In genomic region chr10:21989453-21990154, GRCh38 we compare ENCODE assay signal across 8 cellular contexts. TPM values are rescaled to one million over a fixed set of nuclear protein-coding genes. Genes with fewer than 3 reads are reported as not detected.
A peak's percentile ranks its signal among the peaks of the same experiment; 100 is the strongest.
DNase-seq lines count a peak whose midpoint lies in the region; ATAC-seq and TF ChIP-seq lines count a peak whose summit lies in the region.

No MANE protein-coding gene starts in this region.

- no peak overlapping the region for H3K4me3 Mint-ChIP-seq in activated CD4-positive, alpha-beta T cell treated with anti-CD3 and anti-CD28 coated beads, Interleukin-2, amount 10 ng/mL, durations not matched to agents 7 days and 5 days

- DNase-seq in COLO829 (ENCODE audit: low spot score) (peak; percentile 5), NCI-H2196 treated with DMSO at 0.1 percent for 48 hours (lab: John Stamatoyannopoulos, UW; ENCODE audit: unreplicated experiment) (peak; percentile 57), fibroblast of the conjunctiva (ENCODE audit: low read depth) (peak; percentile 60), omental fat pad (ENCODE audit: low spot score) (no peak), HPDE6-E6E7 (ENCODE audit: extremely low spot score) (no peak)
- DNase-seq in activated CD4-positive, alpha-beta T cell treated with anti-CD3 and anti-CD28 coated beads, Interleukin-2, amount 10 ng/mL, durations not matched to agents 7 days and 5 days: peak; percentile 46

- ATAC-seq in GM18907 (IDR thresholded peaks at IDR 0.05; ENCODE audit: unreplicated experiment): peak; percentile 93
- peak; percentile 92 for ATAC-seq in HG03095 (IDR thresholded peaks at IDR 0.05; ENCODE audit: unreplicated experiment)
- ATAC-seq in omental fat pad (ENCODE audit: low FRiP score): peak; percentile 62

- TF ChIP-seq CTCF in omental fat pad (IDR thresholded peaks at IDR 0.05): no peak

- H3K27ac Mint-ChIP-seq in activated CD4-positive, alpha-beta T cell treated with anti-CD3 and anti-CD28 coated beads, Interleukin-2, amount 10 ng/mL, durations not matched to agents 7 days and 5 days: no peak overlapping the region

- peaks cover 3% of the 10 kb centered on the region for H3K36me3 Mint-ChIP-seq in activated CD4-positive, alpha-beta T cell treated with anti-CD3 and anti-CD28 coated beads, Interleukin-2, amount 10 ng/mL, durations not matched to agents 7 days and 5 days (ENCODE audit: low read depth)

- H3K4me1 Mint-ChIP-seq in activated CD4-positive, alpha-beta T cell treated with anti-CD3 and anti-CD28 coated beads, Interleukin-2, amount 10 ng/mL, durations not matched to agents 7 days and 5 days: peaks cover 6% of the 10 kb centered on the region

- no peaks in the 10 kb centered on the region for H3K27me3 Mint-ChIP-seq in activated CD4-positive, alpha-beta T cell treated with anti-CD3 and anti-CD28 coated beads, Interleukin-2, amount 10 ng/mL, durations not matched to agents 7 days and 5 days

- POLR2A ChIA-PET in activated CD4-positive, alpha-beta T cell treated with anti-CD3 and anti-CD28 coated beads, Interleukin-2, amount 10 ng/mL, durations not matched to agents 7 days and 5 days (lab: Charles Lee): no interaction called here

- peaks cover 3% of the 10 kb centered on the region for H3K9me3 Mint-ChIP-seq in activated CD4-positive, alpha-beta T cell treated with anti-CD3 and anti-CD28 coated beads, Interleukin-2, amount 10 ng/mL, durations not matched to agents 7 days and 5 days

- CTCF ChIA-PET in activated CD4-positive, alpha-beta T cell treated with anti-CD3 and anti-CD28 coated beads, Interleukin-2, amount 10 ng/mL, durations not matched to agents 7 days and 5 days (lab: Charles Lee): no interaction called here

RNA-seq across cellular contexts. Expression of gene DNAJC1, which starts 13.9 kb away (rescaled TPM):
- total RNA-seq in activated CD4-positive, alpha-beta T cell treated with anti-CD3 and anti-CD28 coated beads, Interleukin-2, amount 10 ng/mL, durations not matched to agents 7 days and 5 days: 10 to 100 TPM; 24.4 to 28.6 TPM
- total RNA-seq in omental fat pad: 100 to 1,000 TPM in 1 of 4 donors, 10 to 100 TPM in 3; 69.5 to 119 (median 89.8) TPM

Comparison
In these comparisons a context has a peak if more than half of its experiments do, and no peak if none do; other contexts are left out.
1. DNase-seq: peak in COLO829 (single experiment), NCI-H2196 treated with DMSO at 0.1 percent for 48 hours (single experiment), activated CD4-positive, alpha-beta T cell treated with anti-CD3 and anti-CD28 coated beads, Interleukin-2, amount 10 ng/mL, durations not matched to agents 7 days and 5 days (single experiment) and fibroblast of the conjunctiva (single experiment); none in omental fat pad (single experiment) and HPDE6-E6E7 (single experiment).
2. Peak in every context shown above with its lines, with median percentiles within 50 percentile points of each other: ATAC-seq.